In the genomic region with DNA sequence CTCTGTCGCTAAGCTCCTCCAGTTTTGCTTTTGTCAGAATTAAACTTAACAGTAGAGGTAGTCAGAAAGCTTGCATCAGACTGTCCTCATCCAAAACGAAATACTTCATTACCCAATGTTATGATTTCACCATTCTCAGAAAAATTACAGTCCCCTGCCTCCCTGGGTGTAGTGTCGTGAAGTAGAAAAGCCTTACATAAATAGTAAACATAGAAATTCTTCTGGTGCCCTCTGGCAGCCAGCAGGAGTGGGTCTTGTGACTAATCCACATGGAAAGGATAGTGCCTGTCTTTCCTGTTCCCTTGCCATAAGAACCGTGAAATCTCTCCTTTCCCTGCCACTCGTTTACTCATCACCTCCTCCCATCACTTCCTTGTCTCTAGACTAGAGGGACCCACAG, we compare ENCODE assay signal across 13 cellular contexts.
A peak's percentile ranks its signal among the peaks of the same experiment; 100 is the strongest.
DNase-seq lines count a peak whose midpoint lies in the region; ATAC-seq and TF ChIP-seq lines count a peak whose summit lies in the region.
"Had no signal": no experiment of that assay in that cellular context is flagged by ENCODE, and none has a peak within 500 bp of the region (broad histone marks: within the 10 kb centered on the region; RNA-seq: fewer than 3 reads in every experiment).

No MANE protein-coding gene starts in this region.

- ATAC-seq in gastroesophageal sphincter (peak; percentile 82), upper lobe of right lung (peak; percentile 82)
- ATAC-seq in stimulated activated naive CD8-positive, alpha-beta T cell treated with anti-CD3 and anti-CD28 coated beads, Interleukin-15, Interleukin-2, amounts not matched to agents 100 U/mL and 50 U/mL, for 24 hours: no peak
- ATAC-seq in stimulated activated effector memory CD8-positive, alpha-beta T cell treated with anti-CD3 and anti-CD28 coated beads, Interleukin-12 subunit alpha, Interleukin-12 subunit beta, amount 100 ng/mL, for 72 hours: no peak

- H3K36me3 Mint-ChIP-seq in MCF 10A (ENCODE audit: insufficient read depth, unreplicated experiment): peaks cover 6% of the 10 kb centered on the region
- peaks cover 5% of the 10 kb centered on the region for H3K36me3 Mint-ChIP-seq in stimulated activated effector memory CD8-positive, alpha-beta T cell treated with anti-CD3 and anti-CD28 coated beads, Interleukin-12 subunit alpha, Interleukin-12 subunit beta, amount 100 ng/mL, for 72 hours
- H3K36me3 Mint-ChIP-seq: neural progenitor cell had no signal

- no peaks in the 10 kb centered on the region for H3K36me3 ChIP-seq in breast epithelium
- H3K36me3 ChIP-seq in SK-N-MC (ENCODE audit: insufficient read depth, low read length): no peaks in the 10 kb centered on the region
- H3K36me3 ChIP-seq in gastroesophageal sphincter: peaks cover 0 to 6% of the 10 kb centered on the region in 2 donors
- H3K36me3 ChIP-seq in upper lobe of right lung: no peaks in the 10 kb centered on the region
- H3K36me3 ChIP-seq: neural progenitor cell had no signal

- H3K4me1 Mint-ChIP-seq in MCF 10A (ENCODE audit: insufficient read depth, unreplicated experiment): peaks cover 21% of the 10 kb centered on the region
- H3K4me1 Mint-ChIP-seq in stimulated activated effector memory CD8-positive, alpha-beta T cell treated with anti-CD3 and anti-CD28 coated beads, Interleukin-12 subunit alpha, Interleukin-12 subunit beta, amount 100 ng/mL, for 72 hours: no peaks in the 10 kb centered on the region

- no peak overlapping the region for H3K9ac ChIP-seq in SK-N-MC (ENCODE audit: insufficient read length)
- H3K9ac ChIP-seq: neural progenitor cell had no signal

- CTCF ChIA-PET in MCF 10A (lab: Yijun Ruan, JAX): interaction anchor here (0.6 to 3.8 kb wide), 6 partner anchors 16 to 467 kb away, joined by 3 to 29 read pairs (median 5); no protein-coding TSS in a partner anchor

- TF ChIP-seq CTCF in MCF 10A (IDR thresholded peaks at IDR 0.05; ENCODE audit: unreplicated experiment) (no peak), breast epithelium (IDR thresholded peaks at IDR 0.05) (no peak), gastroesophageal sphincter (IDR thresholded peaks at IDR 0.05) (no peak), upper lobe of right lung (IDR thresholded peaks at IDR 0.05) (no peak)

- H3K4me1 ChIP-seq in breast epithelium: no peaks in the 10 kb centered on the region
- no peaks in the 10 kb centered on the region for H3K4me1 ChIP-seq in gastroesophageal sphincter
- no peaks in the 10 kb centered on the region for H3K4me1 ChIP-seq in upper lobe of right lung
- H3K4me1 ChIP-seq: neural progenitor cell had no signal

- H3K27me3 Mint-ChIP-seq in MCF 10A (ENCODE audit: insufficient read depth, unreplicated experiment): no peaks in the 10 kb centered on the region

- H3K27me3 ChIP-seq in breast epithelium (no peaks in the 10 kb centered on the region), gastroesophageal sphincter (no peaks in the 10 kb centered on the region), upper lobe of right lung (no peaks in the 10 kb centered on the region)
- H3K27me3 ChIP-seq: dorsolateral prefrontal cortex, neural progenitor cell had no signal

- DNase-seq in MCF 10A (ENCODE audit: unreplicated experiment): peak; percentile 84
- DNase-seq in breast epithelium (ENCODE audit: low spot score in 2 of 2): no peak
- DNase-seq in SK-N-MC (ENCODE audit: low read depth, low spot score): no peak
- DNase-seq in upper lobe of right lung: no peak
- no peak for DNase-seq in activated T-cell treated with anti-CD3 and anti-CD28 coated beads, Interleukin-2, amount 50 U/mL, for 1 hour
- DNase-seq in stimulated activated naive CD8-positive, alpha-beta T cell treated with anti-CD3 and anti-CD28 coated beads, Interleukin-15, Interleukin-2, amounts not matched to agents 100 U/mL and 50 U/mL, for 24 hours: no peak
- DNase-seq in stimulated activated effector memory CD8-positive, alpha-beta T cell treated with anti-CD3 and anti-CD28 coated beads, Interleukin-12 subunit alpha, Interleukin-12 subunit beta, amount 100 ng/mL, for 72 hours (ENCODE audit: low spot score in 2 of 2): no peak
- DNase-seq: dorsolateral prefrontal cortex; NCI-H774; stimulated activated CD4-positive, alpha-beta T cell treated with anti-CD3 and anti-CD28 coated beads, Interleukin-2, amount 100 ng/mL, for 48 hours had no signal

- BruUV-seq in MCF 10A (replicated peaks; lab: Mats Ljungman, UMichigan): no TSS peak

- POLR2A ChIA-PET in MCF 10A (lab: Yijun Ruan, JAX): interaction anchor here (0.7 to 1.4 kb wide), 3 partner anchors 10 to 125 kb away, joined by 3 to 9 read pairs (median 4); no protein-coding TSS in a partner anchor

- peaks cover 0 to 2% of the 10 kb centered on the region in 2 donors for H3K9me3 ChIP-seq in breast epithelium
- H3K9me3 ChIP-seq in SK-N-MC (ENCODE audit: low read depth, low read length): no peaks in the 10 kb centered on the region
- no peaks in the 10 kb centered on the region for H3K9me3 ChIP-seq in gastroesophageal sphincter
- H3K9me3 ChIP-seq in upper lobe of right lung: no peaks in the 10 kb centered on the region

- TF ChIP-seq EP300 in gastroesophageal sphincter (IDR thresholded peaks at IDR 0.05): no peak

- WGBS in gastroesophageal sphincter (ENCODE audit: low coverage in 1 of 2), 2 donors: 48 to 49% methylated on average over 5 of the region's 5 CpGs

- H3K9me3 Mint-ChIP-seq in MCF 10A (ENCODE audit: unreplicated experiment): no peaks in the 10 kb centered on the region
- no peaks in the 10 kb centered on the region for H3K9me3 Mint-ChIP-seq in stimulated activated effector memory CD8-positive, alpha-beta T cell treated with anti-CD3 and anti-CD28 coated beads, Interleukin-12 subunit alpha, Interleukin-12 subunit beta, amount 100 ng/mL, for 72 hours
- H3K9me3 Mint-ChIP-seq: activated T-helper 1 cell treated with anti-CD3 and anti-CD28 coated beads, Interleukin-12 subunit alpha, Interleukin-12 subunit beta, Interleukin-2, Interleukin-4 antibody, amounts not matched to agents 30 ng/mL and 10 ng/mL and 1 ng/mL, durations not matched to agents 14 hours and 24 hours and 36 hours; neural progenitor cell had no signal

- no peak overlapping the region for H3K4me3 ChIP-seq in breast epithelium
- H3K4me3 ChIP-seq in SK-N-MC: 0 out of 2 replicates have a peak overlapping the region, but pooled peaks have one; percentile 4
- no peak overlapping the region for H3K4me3 ChIP-seq in gastroesophageal sphincter
- H3K4me3 ChIP-seq in upper lobe of right lung: no peak overlapping the region
- H3K4me3 ChIP-seq: dorsolateral prefrontal cortex, neural progenitor cell had no signal

- TF ChIP-seq POLR2A in breast epithelium (IDR thresholded peaks at IDR 0.05): no peak
- TF ChIP-seq POLR2A in gastroesophageal sphincter (IDR thresholded peaks at IDR 0.05): no peak

- no peak overlapping the region for H3K4me3 Mint-ChIP-seq in MCF 10A (ENCODE audit: unreplicated experiment)
- H3K4me3 Mint-ChIP-seq in stimulated activated effector memory CD8-positive, alpha-beta T cell treated with anti-CD3 and anti-CD28 coated beads, Interleukin-12 subunit alpha, Interleukin-12 subunit beta, amount 100 ng/mL, for 72 hours: no peak overlapping the region
- H3K4me3 Mint-ChIP-seq: activated T-helper 1 cell treated with anti-CD3 and anti-CD28 coated beads, Interleukin-12 subunit alpha, Interleukin-12 subunit beta, Interleukin-2, Interleukin-4 antibody, amounts not matched to agents 30 ng/mL and 10 ng/mL and 1 ng/mL, durations not matched to agents 14 hours and 24 hours and 36 hours; neural progenitor cell had no signal

- H3K27ac Mint-ChIP-seq in MCF 10A (ENCODE audit: low read depth, unreplicated experiment): peak overlapping the region; percentile 91
- no peak overlapping the region for H3K27ac Mint-ChIP-seq in stimulated activated effector memory CD8-positive, alpha-beta T cell treated with anti-CD3 and anti-CD28 coated beads, Interleukin-12 subunit alpha, Interleukin-12 subunit beta, amount 100 ng/mL, for 72 hours
- H3K27ac Mint-ChIP-seq: activated T-helper 1 cell treated with anti-CD3 and anti-CD28 coated beads, Interleukin-12 subunit alpha, Interleukin-12 subunit beta, Interleukin-2, Interleukin-4 antibody, amounts not matched to agents 30 ng/mL and 10 ng/mL and 1 ng/mL, durations not matched to agents 14 hours and 24 hours and 36 hours; neural progenitor cell had no signal

- intact Hi-C loops in MCF 10A (cut with micrococcal nuclease): no loop called here
- intact Hi-C loops in breast epithelium (cut with DNase I; ENCODE audit: low total_unique reads): no loop called here
- intact Hi-C loops in upper lobe of right lung (cut with DNase I): no loop called here

- H3K27ac ChIP-seq in breast epithelium (no peak overlapping the region), SK-N-MC (0 out of 2 replicates have a peak overlapping the region, but pooled peaks have one; percentile 45), gastroesophageal sphincter (peak overlapping the region in 2 of 4 donors; percentile 4 to 47), upper lobe of right lung (peak overlapping the region; percentile 43)
- H3K27ac ChIP-seq: neural progenitor cell had no signal

Comparison
In these comparisons a context has a peak if more than half of its experiments do, and no peak if none do; other contexts are left out.
1. H3K27ac ChIP-seq: peak in SK-N-MC (single experiment) and upper lobe of right lung (single experiment); none in breast epithelium (0 of 2).
2. ATAC-seq: peak in gastroesophageal sphincter (single experiment) and upper lobe of right lung (single experiment); none in stimulated activated naive CD8-positive, alpha-beta T cell treated with anti-CD3 and anti-CD28 coated beads, Interleukin-15, Interleukin-2, amounts not matched to agents 100 U/mL and 50 U/mL, for 24 hours (single experiment) and stimulated activated effector memory CD8-positive, alpha-beta T cell treated with anti-CD3 and anti-CD28 coated beads, Interleukin-12 subunit alpha, Interleukin-12 subunit beta, amount 100 ng/mL, for 72 hours (single experiment).